In the genomic region with DNA sequence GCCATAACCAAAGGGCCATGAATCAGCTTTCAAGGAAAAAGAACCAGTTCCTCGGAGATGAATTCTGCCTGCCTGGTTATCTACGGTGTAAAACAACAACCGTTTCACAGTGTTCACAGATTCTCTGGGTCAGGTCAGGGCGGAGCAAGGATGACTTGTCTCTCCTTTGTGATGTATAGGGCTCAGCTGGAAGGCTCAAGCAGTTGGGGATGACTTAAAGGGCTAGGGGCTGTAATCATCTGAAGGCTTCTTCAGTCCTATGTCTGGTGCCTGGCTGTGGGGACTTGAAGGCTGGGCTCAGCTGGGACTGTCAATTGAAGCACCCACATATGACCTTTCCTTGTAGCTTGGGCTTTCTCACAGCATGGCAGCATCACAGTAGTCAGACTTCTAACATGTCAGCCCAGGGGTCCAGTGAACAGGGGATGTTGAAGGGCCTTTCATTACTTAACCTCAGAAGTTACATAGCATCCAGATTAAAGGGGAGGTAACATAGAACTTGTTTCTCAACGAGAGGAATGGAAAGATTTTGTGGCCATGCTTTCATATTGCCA, we compare ENCODE assay signal across 1 cellular context.
A peak's percentile ranks its signal among the peaks of the same experiment; 100 is the strongest.
TF ChIP-seq lines count a peak whose summit lies in the region.

No MANE protein-coding gene starts in this region.

TF ChIP-seq in GM23338, 12 proteins besides CTCF, POLR2A, EP300 and RAD21:
- TF ChIP-seq, protein P1, sequence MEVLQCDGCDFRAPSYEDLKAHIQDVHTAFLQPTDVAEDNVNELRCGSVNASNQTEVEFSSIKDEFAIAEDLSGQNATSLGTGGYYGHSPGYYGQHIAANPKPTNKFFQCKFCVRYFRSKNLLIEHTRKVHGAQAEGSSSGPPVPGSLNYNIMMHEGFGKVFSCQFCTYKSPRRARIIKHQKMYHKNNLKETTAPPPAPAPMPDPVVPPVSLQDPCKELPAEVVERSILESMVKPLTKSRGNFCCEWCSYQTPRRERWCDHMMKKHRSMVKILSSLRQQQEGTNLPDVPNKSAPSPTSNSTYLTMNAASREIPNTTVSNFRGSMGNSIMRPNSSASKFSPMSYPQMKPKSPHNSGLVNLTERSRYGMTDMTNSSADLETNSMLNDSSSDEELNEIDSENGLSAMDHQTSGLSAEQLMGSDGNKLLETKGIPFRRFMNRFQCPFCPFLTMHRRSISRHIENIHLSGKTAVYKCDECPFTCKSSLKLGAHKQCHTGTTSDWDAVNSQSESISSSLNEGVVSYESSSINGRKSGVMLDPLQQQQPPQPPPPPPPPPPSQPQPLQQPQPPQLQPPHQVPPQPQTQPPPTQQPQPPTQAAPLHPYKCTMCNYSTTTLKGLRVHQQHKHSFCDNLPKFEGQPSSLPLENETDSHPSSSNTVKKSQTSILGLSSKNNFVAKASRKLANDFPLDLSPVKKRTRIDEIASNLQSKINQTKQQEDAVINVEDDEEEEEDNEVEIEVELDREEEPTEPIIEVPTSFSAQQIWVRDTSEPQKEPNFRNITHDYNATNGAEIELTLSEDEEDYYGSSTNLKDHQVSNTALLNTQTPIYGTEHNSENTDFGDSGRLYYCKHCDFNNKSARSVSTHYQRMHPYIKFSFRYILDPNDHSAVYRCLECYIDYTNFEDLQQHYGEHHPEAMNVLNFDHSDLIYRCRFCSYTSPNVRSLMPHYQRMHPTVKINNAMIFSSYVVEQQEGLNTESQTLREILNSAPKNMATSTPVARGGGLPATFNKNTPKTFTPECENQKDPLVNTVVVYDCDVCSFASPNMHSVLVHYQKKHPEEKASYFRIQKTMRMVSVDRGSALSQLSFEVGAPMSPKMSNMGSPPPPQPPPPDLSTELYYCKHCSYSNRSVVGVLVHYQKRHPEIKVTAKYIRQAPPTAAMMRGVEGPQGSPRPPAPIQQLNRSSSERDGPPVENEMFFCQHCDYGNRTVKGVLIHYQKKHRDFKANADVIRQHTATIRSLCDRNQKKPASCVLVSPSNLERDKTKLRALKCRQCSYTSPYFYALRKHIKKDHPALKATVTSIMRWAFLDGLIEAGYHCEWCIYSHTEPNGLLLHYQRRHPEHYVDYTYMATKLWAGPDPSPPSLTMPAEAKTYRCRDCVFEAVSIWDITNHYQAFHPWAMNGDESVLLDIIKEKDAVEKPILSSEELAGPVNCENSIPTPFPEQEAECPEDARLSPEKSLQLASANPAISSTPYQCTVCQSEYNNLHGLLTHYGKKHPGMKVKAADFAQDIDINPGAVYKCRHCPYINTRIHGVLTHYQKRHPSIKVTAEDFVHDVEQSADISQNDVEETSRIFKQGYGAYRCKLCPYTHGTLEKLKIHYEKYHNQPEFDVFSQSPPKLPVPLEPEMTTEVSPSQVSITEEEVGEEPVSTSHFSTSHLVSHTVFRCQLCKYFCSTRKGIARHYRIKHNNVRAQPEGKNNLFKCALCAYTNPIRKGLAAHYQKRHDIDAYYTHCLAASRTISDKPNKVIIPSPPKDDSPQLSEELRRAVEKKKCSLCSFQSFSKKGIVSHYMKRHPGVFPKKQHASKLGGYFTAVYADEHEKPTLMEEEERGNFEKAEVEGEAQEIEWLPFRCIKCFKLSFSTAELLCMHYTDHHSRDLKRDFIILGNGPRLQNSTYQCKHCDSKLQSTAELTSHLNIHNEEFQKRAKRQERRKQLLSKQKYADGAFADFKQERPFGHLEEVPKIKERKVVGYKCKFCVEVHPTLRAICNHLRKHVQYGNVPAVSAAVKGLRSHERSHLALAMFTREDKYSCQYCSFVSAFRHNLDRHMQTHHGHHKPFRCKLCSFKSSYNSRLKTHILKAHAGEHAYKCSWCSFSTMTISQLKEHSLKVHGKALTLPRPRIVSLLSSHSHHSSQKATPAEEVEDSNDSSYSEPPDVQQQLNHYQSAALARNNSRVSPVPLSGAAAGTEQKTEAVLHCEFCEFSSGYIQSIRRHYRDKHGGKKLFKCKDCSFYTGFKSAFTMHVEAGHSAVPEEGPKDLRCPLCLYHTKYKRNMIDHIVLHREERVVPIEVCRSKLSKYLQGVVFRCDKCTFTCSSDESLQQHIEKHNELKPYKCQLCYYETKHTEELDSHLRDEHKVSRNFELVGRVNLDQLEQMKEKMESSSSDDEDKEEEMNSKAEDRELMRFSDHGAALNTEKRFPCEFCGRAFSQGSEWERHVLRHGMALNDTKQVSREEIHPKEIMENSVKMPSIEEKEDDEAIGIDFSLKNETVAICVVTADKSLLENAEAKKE (CRISPR knock-in tag; IDR thresholded peaks at IDR 0.05) = 0 out of 2 replicates have a peak, but pooled peaks have one; percentile 6
- TF ChIP-seq CREB1 (CRISPR knock-in tag; IDR thresholded peaks at IDR 0.05; ENCODE audit: low read depth) = 0 out of 2 replicates have a peak, but pooled peaks have one; percentile 16
- peak; percentile 18; the same call in 1 of the 2 replicates for TF ChIP-seq ZNF331 (CRISPR knock-in tag; IDR thresholded peaks at IDR 0.05; ENCODE audit: low read depth)
- TF ChIP-seq JUNB (IDR thresholded peaks at IDR 0.05; ENCODE audit: unreplicated experiment) = no peak
